ENCODE assay signal across 1 cellular context in the genomic region with DNA sequence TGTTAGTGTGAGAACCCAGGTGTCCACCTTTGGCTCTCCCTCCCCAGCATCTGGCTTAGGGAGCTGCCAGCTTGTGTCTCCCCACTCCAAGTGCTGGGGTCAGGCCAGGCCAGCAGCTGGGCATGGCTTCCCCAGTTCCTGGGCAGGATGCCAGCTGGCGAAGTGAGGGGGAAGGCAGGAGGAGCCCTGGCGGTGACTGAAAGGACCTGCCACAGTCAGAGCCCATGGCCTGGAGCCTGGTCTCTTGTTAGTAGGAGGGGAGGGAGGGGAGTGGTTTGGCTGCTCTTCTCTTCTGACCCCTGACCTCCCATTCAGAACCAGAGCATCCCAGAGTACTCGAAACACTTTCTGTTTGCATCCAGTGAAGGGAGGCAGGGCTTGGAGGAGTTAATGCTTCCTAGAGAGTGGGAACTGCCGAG.
TF ChIP-seq lines count a peak whose summit lies in the region.

No MANE protein-coding gene starts in this region.

TF ChIP-seq in A549, 52 proteins besides CTCF, POLR2A, EP300 and RAD21 (continued from another document):
- TF ChIP-seq MAFK (IDR thresholded peaks at IDR 0.05; ENCODE audit: partially characterized antibody) (no peak), JUN (IDR thresholded peaks at IDR 0.05) (0 out of 5 replicates have a peak, but pooled peaks of 1 of the 2 experiments have one; percentile 38), FOSL2 (IDR thresholded peaks at IDR 0.05) (no peak), FOSL2 (CRISPR knock-in tag; IDR thresholded peaks at IDR 0.05) (no peak), SREBF2 (IDR thresholded peaks at IDR 0.05) (no peak), MYC (IDR thresholded peaks at IDR 0.05; ENCODE audit: borderline replicate concordance, low read length) (0 out of 2 replicates have a peak, but pooled peaks have one; percentile 39), BCL3 (IDR thresholded peaks at IDR 0.05) (0 out of 3 replicates have a peak, but pooled peaks have one; percentile 24), ZFP36 (IDR thresholded peaks at IDR 0.05; ENCODE audit: borderline replicate concordance, partially characterized antibody) (no peak), GATA3 (IDR thresholded peaks at IDR 0.05; ENCODE audit: borderline replicate concordance) (peak; percentile 67), E2F6 (IDR thresholded peaks at IDR 0.05; ENCODE audit: borderline replicate concordance, low read depth) (0 out of 2 replicates have a peak, but pooled peaks have one; percentile 25), EHMT2 (IDR thresholded peaks at IDR 0.05; ENCODE audit: low read depth) (no peak)
- TF ChIP-seq, protein P1, sequence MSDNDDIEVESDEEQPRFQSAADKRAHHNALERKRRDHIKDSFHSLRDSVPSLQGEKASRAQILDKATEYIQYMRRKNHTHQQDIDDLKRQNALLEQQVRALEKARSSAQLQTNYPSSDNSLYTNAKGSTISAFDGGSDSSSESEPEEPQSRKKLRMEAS (IDR thresholded peaks at IDR 0.05), result peak; percentile 77
- TF ChIP-seq, protein P2, sequence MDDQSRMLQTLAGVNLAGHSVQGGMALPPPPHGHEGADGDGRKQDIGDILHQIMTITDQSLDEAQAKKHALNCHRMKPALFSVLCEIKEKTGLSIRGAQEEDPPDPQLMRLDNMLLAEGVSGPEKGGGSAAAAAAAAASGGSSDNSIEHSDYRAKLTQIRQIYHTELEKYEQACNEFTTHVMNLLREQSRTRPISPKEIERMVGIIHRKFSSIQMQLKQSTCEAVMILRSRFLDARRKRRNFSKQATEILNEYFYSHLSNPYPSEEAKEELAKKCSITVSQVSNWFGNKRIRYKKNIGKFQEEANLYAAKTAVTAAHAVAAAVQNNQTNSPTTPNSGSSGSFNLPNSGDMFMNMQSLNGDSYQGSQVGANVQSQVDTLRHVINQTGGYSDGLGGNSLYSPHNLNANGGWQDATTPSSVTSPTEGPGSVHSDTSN (IDR thresholded peaks at IDR 0.05), result peak; percentile 56; the same call in 1 of the 2 replicates
